Comparison of ENCODE assay signal across 16 cellular contexts in genomic region chr19:15443838-15444237, GRCh38. TPM values are rescaled to one million over a fixed set of nuclear protein-coding genes. Genes with fewer than 3 reads are reported as not detected.
DNase-seq lines count a peak whose midpoint lies in the region; ATAC-seq, FAIRE-seq and TF ChIP-seq lines count a peak whose summit lies in the region.
"Had no signal": no experiment of that assay in that cellular context is flagged by ENCODE, and none has a peak within 500 bp of the region (broad histone marks: within the 10 kb centered on the region; RNA-seq: fewer than 3 reads in every experiment).

No MANE protein-coding gene starts in this region.

- H3K27me3 ChIP-seq in tibial artery, result no peaks in the 10 kb centered on the region
- H3K27me3 ChIP-seq: BLaER1, Peyer's patch had no signal

- peak in 32 of 58 donors; percentile 2 to 58 (median 26) for DNase-seq in anterior cingulate cortex (lab: John Stamatoyannopoulos, UW)
- DNase-seq in fibroblast of the aortic adventitia (ENCODE audit: low read depth), result peak; percentile 63
- DNase-seq in kidney, result peak; percentile 39
- peak; percentile 61 to 93 for DNase-seq in tibial artery
- no peak for DNase-seq in activated T-cell treated with anti-CD3 and anti-CD28 coated beads for 4 hours
- no peak for DNase-seq in hepatic stellate cell (ENCODE audit: low spot score)
- DNase-seq: EL, KG1, NCI-H1092, NCI-H82, Peyer's patch, SIG-M5 had no signal

- H3K36me3 ChIP-seq in kidney (ENCODE audit: control insufficient read depth in 1 of 2, insufficient read depth in 2 of 2, low read length in 2 of 2) (no peaks in the 10 kb centered on the region), tibial artery (peaks cover 0 to 26% (median 0%) of the 10 kb centered on the region in 3 donors)
- H3K36me3 ChIP-seq: BLaER1, Peyer's patch had no signal

- H3K9ac ChIP-seq in kidney (ENCODE audit: low read length in 2 of 2), result no peak overlapping the region
- H3K9ac ChIP-seq: BLaER1 had no signal

- H3K9me3 ChIP-seq in kidney (ENCODE audit: control insufficient read depth in 1 of 2, low read length in 2 of 2) (no peaks in the 10 kb centered on the region), tibial artery (no peaks in the 10 kb centered on the region)
- H3K9me3 ChIP-seq: BLaER1, Peyer's patch had no signal

- H3K4me1 ChIP-seq in kidney (ENCODE audit: control insufficient read depth in 1 of 2, insufficient read depth in 1 of 2, low read depth in 1 of 2, low read length in 2 of 2), result peaks cover 0 to 2% of the 10 kb centered on the region in 2 donors
- H3K4me1 ChIP-seq in tibial artery, result peaks cover 0 to 63% (median 53%) of the 10 kb centered on the region in 4 donors

- H3K4me3 ChIP-seq in fibroblast of the aortic adventitia (ENCODE audit: low read depth, low read length) (no peak overlapping the region), kidney (ENCODE audit: low read length in 2 of 2) (no peak overlapping the region), tibial artery (no peak overlapping the region)
- H3K4me3 ChIP-seq: BLaER1, Peyer's patch had no signal

- no peak for FAIRE-seq in kidney (lab: Jason Lieb, UNC)
- FAIRE-seq: H54 had no signal

- no peak overlapping the region for H3K27ac ChIP-seq in kidney (ENCODE audit: low read depth in 2 of 2, low read length in 2 of 2)
- peak overlapping the region; percentile 75 to 79 for H3K27ac ChIP-seq in tibial artery
- H3K27ac ChIP-seq: Peyer's patch had no signal

- no peak for ATAC-seq in GM18873 (IDR thresholded peaks at IDR 0.05; ENCODE audit: low FRiP score, unreplicated experiment)

- intact Hi-C loops in kidney (cut with DNase I) (no loop called here), tibial artery (cut with DNase I; ENCODE audit: low total_unique reads) (no loop called here)

- no peak for TF ChIP-seq CTCF in fibroblast of the aortic adventitia (IDR thresholded peaks at IDR 0.05; ENCODE audit: insufficient read depth, low read length)
- TF ChIP-seq CTCF in kidney (IDR thresholded peaks at IDR 0.05; ENCODE audit: borderline replicate concordance, extremely low read depth, insufficient read depth), result no peak
- no peak for TF ChIP-seq CTCF in tibial artery (IDR thresholded peaks at IDR 0.05)

RNA-seq across cellular contexts. Expression of gene WIZ, which starts 5.9 kb away (rescaled TPM):
- total RNA-seq in fibroblast of the aortic adventitia (ENCODE audit: low replicate concordance) (5.7 and 13.4 TPM in 2 replicates), kidney (37.1 TPM)
- 15.4 TPM for polyA plus RNA-seq in kidney (ENCODE audit: insufficient read depth, low read depth, low replicate concordance)

RNA-seq across cellular contexts. Expression of gene RASAL3, which starts 20.5 kb away (rescaled TPM):
- total RNA-seq in fibroblast of the aortic adventitia (ENCODE audit: low replicate concordance), result not detected in 2 replicates
- total RNA-seq in kidney, result 12.1 TPM
- polyA plus RNA-seq in kidney (ENCODE audit: insufficient read depth, low read depth, low replicate concordance), result 1.5 TPM
- total RNA-seq: NCI-H460 had no signal

RNA-seq across cellular contexts. Expression of gene AKAP8L, which starts 25.1 kb away (rescaled TPM):
- total RNA-seq in fibroblast of the aortic adventitia (ENCODE audit: low replicate concordance), result 45.6 and 65.8 TPM in 2 replicates
- 122 TPM for total RNA-seq in kidney
- polyA plus RNA-seq in kidney (ENCODE audit: insufficient read depth, low read depth, low replicate concordance), result 44.3 TPM

RNA-seq across cellular contexts. Expression of gene PGLYRP2, which starts 35.5 kb away (rescaled TPM):
- total RNA-seq in fibroblast of the aortic adventitia (ENCODE audit: low replicate concordance) (not detected in 2 replicates), kidney (not detected)
- polyA plus RNA-seq in kidney (ENCODE audit: insufficient read depth, low read depth, low replicate concordance), result not detected
- total RNA-seq: NCI-H460, Peyer's patch had no signal

Comparison
In these comparisons a context has a peak if more than half of its experiments do, and no peak if none do; other contexts are left out.
1. DNase-seq: peak in anterior cingulate cortex (32 of 58), fibroblast of the aortic adventitia (single experiment), kidney (single experiment) and tibial artery (2 of 2); none in activated T-cell treated with anti-CD3 and anti-CD28 coated beads for 4 hours (single experiment) and hepatic stellate cell (single experiment).
2. H3K27ac ChIP-seq: peak in tibial artery (2 of 2); none in kidney (0 of 2).
3. RNA of gene RASAL3, which starts 20.5 kb away (total RNA-seq): 12.1 TPM in kidney (single experiment); not detected in fibroblast of the aortic adventitia; every median in the first group is over 10 times any median in the second.